Comparison of ENCODE assay signal across 8 cellular contexts in genomic region chr3:169774186-169774585, GRCh38. TPM values are rescaled to one million over a fixed set of nuclear protein-coding genes. Genes with fewer than 3 reads are reported as not detected.
DNase-seq lines count a peak whose midpoint lies in the region; ATAC-seq, FAIRE-seq and TF ChIP-seq lines count a peak whose summit lies in the region.

No MANE protein-coding gene starts in this region.

- H2AFZ ChIP-seq in keratinocyte (ENCODE audit: control insufficient read depth, low read length) = no peak overlapping the region

- H3K79me2 ChIP-seq in keratinocyte (ENCODE audit: control insufficient read depth, insufficient read depth, low read length) = peaks cover 43% of the 10 kb centered on the region

- no peaks in the 10 kb centered on the region for H3K9me1 ChIP-seq in keratinocyte (ENCODE audit: control insufficient read depth, extremely low read depth, insufficient read depth, low read length)

- H4K20me1 ChIP-seq in keratinocyte (ENCODE audit: control insufficient read depth, extremely low read depth, insufficient read depth, low read length) = no peaks in the 10 kb centered on the region

- peak overlapping the region; percentile 99 for H3K9ac ChIP-seq in keratinocyte (ENCODE audit: control insufficient read depth, extremely low read depth, insufficient read depth, low read length)

- ATAC-seq in activated CD8-positive, alpha-beta memory T cell treated with anti-CD3 and anti-CD28 coated beads, Interleukin-2, amount 10 ng/mL, durations not matched to agents 7 days and 5 days = no peak
- no peak for ATAC-seq in GM21390 (IDR thresholded peaks at IDR 0.05; ENCODE audit: unreplicated experiment)

- peak overlapping the region; percentile 99 for H3K27ac Mint-ChIP-seq in activated CD8-positive, alpha-beta memory T cell treated with anti-CD3 and anti-CD28 coated beads, Interleukin-2, amount 10 ng/mL, durations not matched to agents 7 days and 5 days
- H3K27ac Mint-ChIP-seq in activated T-helper 2 cell treated with anti-CD3 and anti-CD28 coated beads, Interferon-gamma antibody, Interleukin-2, Interleukin-4, amounts not matched to agents 10 μg/mL and 5 μg/mL and 100 μg/mL, durations not matched to agents 14 hours and 24 hours and 36 hours = peak overlapping the region; percentile 99

- H3K36me3 Mint-ChIP-seq in activated CD8-positive, alpha-beta memory T cell treated with anti-CD3 and anti-CD28 coated beads, Interleukin-2, amount 10 ng/mL, durations not matched to agents 7 days and 5 days = peaks cover 32% of the 10 kb centered on the region
- H3K36me3 Mint-ChIP-seq in activated T-helper 2 cell treated with anti-CD3 and anti-CD28 coated beads, Interferon-gamma antibody, Interleukin-2, Interleukin-4, amounts not matched to agents 10 μg/mL and 5 μg/mL and 100 μg/mL, durations not matched to agents 14 hours and 24 hours and 36 hours (ENCODE audit: low read depth) = peaks cover 54% of the 10 kb centered on the region

- dilution Hi-C loops in keratinocyte (cut with MboI; ENCODE audit: extremely low pct_ligation_motif_present, low sequenced_read_pairs) = no loop called here

- H3K9me3 ChIP-seq in keratinocyte (ENCODE audit: control insufficient read depth, low read depth, low read length) = no peaks in the 10 kb centered on the region
- H3K9me3 ChIP-seq in testis = no peaks in the 10 kb centered on the region

- H3K27me3 ChIP-seq in keratinocyte (ENCODE audit: control insufficient read depth, extremely low read depth, insufficient read depth, low read length) = no peaks in the 10 kb centered on the region
- no peaks in the 10 kb centered on the region for H3K27me3 ChIP-seq in testis

- FAIRE-seq in keratinocyte (lab: Jason Lieb, UNC) = no peak

- H3K27ac ChIP-seq in keratinocyte (ENCODE audit: control insufficient read depth, insufficient read depth, low read length) = peak overlapping the region; percentile 98
- peak overlapping the region in 1 of 2 donors; percentile 99 for H3K27ac ChIP-seq in testis

- intact Hi-C loops in activated T-helper 2 cell treated with anti-CD3 and anti-CD28 coated beads, Interferon-gamma antibody, Interleukin-2, Interleukin-4, amounts not matched to agents 10 μg/mL and 5 μg/mL and 100 μg/mL, durations not matched to agents 14 hours and 24 hours and 36 hours (cut with micrococcal nuclease) = loop anchor here (5.0 kb wide), 2 partner anchors 583 to 1098 kb away; partner anchors contain the start of genes RPL22L1 and SKIL
- intact Hi-C loops in testis (cut with DNase I; ENCODE audit: low total_unique reads) = no loop called here

- TF ChIP-seq CTCF in keratinocyte (optimal IDR thresholded peaks at IDR 0.05 in 1 of 3, IDR thresholded peaks at IDR 0.05 in 1 of 3, conservative IDR thresholded peaks at IDR 0.05 in 1 of 3; ENCODE audit: extremely low read depth in 1 of 3, insufficient read depth in 2 of 3, low read length in 3 of 3) = no peak
- no peak for TF ChIP-seq CTCF in testis (IDR thresholded peaks at IDR 0.05)

- no peak for TF ChIP-seq POLR2A in testis (IDR thresholded peaks at IDR 0.05)

- H3K27me3 Mint-ChIP-seq in activated CD8-positive, alpha-beta memory T cell treated with anti-CD3 and anti-CD28 coated beads, Interleukin-2, amount 10 ng/mL, durations not matched to agents 7 days and 5 days = no peaks in the 10 kb centered on the region
- H3K27me3 Mint-ChIP-seq in activated T-helper 2 cell treated with anti-CD3 and anti-CD28 coated beads, Interferon-gamma antibody, Interleukin-2, Interleukin-4, amounts not matched to agents 10 μg/mL and 5 μg/mL and 100 μg/mL, durations not matched to agents 14 hours and 24 hours and 36 hours (ENCODE audit: low read depth) = no peaks in the 10 kb centered on the region

- CTCF ChIA-PET in activated CD8-positive, alpha-beta memory T cell treated with anti-CD3 and anti-CD28 coated beads, Interleukin-2, amount 10 ng/mL, durations not matched to agents 7 days and 5 days (lab: Charles Lee) = interaction anchor here (0.7 to 1.3 kb wide), 2 partner anchors 12 to 35 kb away, joined by 3 read pairs; no protein-coding TSS in a partner anchor

- H3K36me3 ChIP-seq in keratinocyte (ENCODE audit: control insufficient read depth in 2 of 2, extremely low read depth in 1 of 2, insufficient read depth in 2 of 2, low read length in 2 of 2) = peaks cover 5 to 17% of the 10 kb centered on the region in 2 experiments
- H3K36me3 ChIP-seq in testis (ENCODE audit: low read depth, missing control alignments) = no peaks in the 10 kb centered on the region

- WGBS in testis, 2 donors = 40 to 47% methylated on average over 5 of the region's 5 CpGs

- H3K9me3 Mint-ChIP-seq in activated CD8-positive, alpha-beta memory T cell treated with anti-CD3 and anti-CD28 coated beads, Interleukin-2, amount 10 ng/mL, durations not matched to agents 7 days and 5 days (ENCODE audit: low read depth) = no peaks in the 10 kb centered on the region
- H3K9me3 Mint-ChIP-seq in activated T-helper 2 cell treated with anti-CD3 and anti-CD28 coated beads, Interferon-gamma antibody, Interleukin-2, Interleukin-4, amounts not matched to agents 10 μg/mL and 5 μg/mL and 100 μg/mL, durations not matched to agents 14 hours and 24 hours and 36 hours = no peaks in the 10 kb centered on the region

- H3K4me2 ChIP-seq in keratinocyte (ENCODE audit: control insufficient read depth, extremely low read depth, insufficient read depth, low read depth, low read length) = peak overlapping the region; percentile 93

- peaks cover 47% of the 10 kb centered on the region for H3K4me1 Mint-ChIP-seq in activated CD8-positive, alpha-beta memory T cell treated with anti-CD3 and anti-CD28 coated beads, Interleukin-2, amount 10 ng/mL, durations not matched to agents 7 days and 5 days
- peaks cover 36% of the 10 kb centered on the region for H3K4me1 Mint-ChIP-seq in activated T-helper 2 cell treated with anti-CD3 and anti-CD28 coated beads, Interferon-gamma antibody, Interleukin-2, Interleukin-4, amounts not matched to agents 10 μg/mL and 5 μg/mL and 100 μg/mL, durations not matched to agents 14 hours and 24 hours and 36 hours (ENCODE audit: low read depth)

- H3K4me3 Mint-ChIP-seq in activated CD8-positive, alpha-beta memory T cell treated with anti-CD3 and anti-CD28 coated beads, Interleukin-2, amount 10 ng/mL, durations not matched to agents 7 days and 5 days = peak overlapping the region; percentile 96
- peak overlapping the region; percentile 96 for H3K4me3 Mint-ChIP-seq in activated T-helper 2 cell treated with anti-CD3 and anti-CD28 coated beads, Interferon-gamma antibody, Interleukin-2, Interleukin-4, amounts not matched to agents 10 μg/mL and 5 μg/mL and 100 μg/mL, durations not matched to agents 14 hours and 24 hours and 36 hours (ENCODE audit: low read depth)

- H3K4me3 ChIP-seq in keratinocyte (ENCODE audit: control insufficient read depth in 2 of 3, extremely low read depth in 1 of 3, insufficient read depth in 2 of 3, low read depth in 1 of 3, low read length in 3 of 3) = peak overlapping the region; percentile 75 to 97 (median 76)
- H3K4me3 ChIP-seq in testis = peak overlapping the region; percentile 87 to 91

- DNase-seq in activated CD8-positive, alpha-beta memory T cell treated with anti-CD3 and anti-CD28 coated beads, Interleukin-2, amount 10 ng/mL, durations not matched to agents 7 days and 5 days = no peak
- no peak for DNase-seq in activated CD8-positive, alpha-beta memory T cell treated with anti-CD3 and anti-CD28 coated beads, Interleukin-2, amount 50 U/mL, for 48 hours
- no peak for DNase-seq in activated T-helper 2 cell treated with anti-CD3 and anti-CD28 coated beads, Interferon-gamma antibody, Interleukin-2, Interleukin-4, amounts not matched to agents 10 μg/mL and 5 μg/mL and 100 μg/mL, durations not matched to agents 14 hours and 24 hours and 36 hours (ENCODE audit: low spot score)
- DNase-seq in keratinocyte (ENCODE audit: low read depth, low spot score) (no peak), testis (no peak), mucosa of gallbladder (ENCODE audit: low spot score) (no peak), NCI-H1048 (lab: John Stamatoyannopoulos, UW) (no peak)

- H3K4me1 ChIP-seq in keratinocyte (ENCODE audit: control insufficient read depth, extremely low read depth, insufficient read depth, low read length) (peaks cover 18% of the 10 kb centered on the region), testis (peaks cover 13% of the 10 kb centered on the region)

RNA-seq across cellular contexts. Expression of gene MYNN, which starts 1.0 kb away (rescaled TPM):
- total RNA-seq in activated CD8-positive, alpha-beta memory T cell treated with anti-CD3 and anti-CD28 coated beads, Interleukin-2, amount 10 ng/mL, durations not matched to agents 7 days and 5 days = 10 to 100 TPM; 15.3 to 16.9 TPM
- total RNA-seq in activated T-helper 2 cell treated with anti-CD3 and anti-CD28 coated beads, Interferon-gamma antibody, Interleukin-2, Interleukin-4, amounts not matched to agents 10 μg/mL and 5 μg/mL and 100 μg/mL, durations not matched to agents 14 hours and 24 hours and 36 hours = 13.8 and 15.5 TPM in 2 replicates
- polyA plus RNA-seq in keratinocyte (10.0 to 16.9 TPM (median 11.2 TPM) in 3 replicates), testis (ENCODE audit: insufficient read depth, low read depth, low replicate concordance) (27.0 TPM)
- 38.1 TPM for polyA plus RNA-seq in keratinocyte (2011; ENCODE audit: low read depth)
- polyA plus RNA-seq in keratinocyte (2011; cell fraction: cytosol; rRNA removed) = 5.7 and 14.9 TPM in 2 replicates
- 16.0 and 19.2 TPM in 2 replicates for polyA plus RNA-seq in keratinocyte (2011; cell fraction: nucleus; rRNA removed)
- polyA plus RNA-seq in keratinocyte (2012; ENCODE audit: low replicate concordance) = 7.6 and 10.9 TPM in 2 replicates
- polyA minus RNA-seq in keratinocyte = 2.0 to 15.9 TPM (median 6.7 TPM) in 3 replicates
- polyA minus RNA-seq in keratinocyte (2011; cell fraction: cytosol; rRNA and poly(A)+ RNA removed) = 6.7 TPM
- 8.7 and 11.4 TPM in 2 replicates for polyA minus RNA-seq in keratinocyte (2011; cell fraction: nucleus; rRNA and poly(A)+ RNA removed)
- total RNA-seq in testis (10 to 100 TPM; 14.6 to 22.4 TPM), mucosa of gallbladder (14.0 TPM)

RNA-seq across cellular contexts. Expression of gene ACTRT3, which starts 4.8 kb away (rescaled TPM):
- total RNA-seq in activated CD8-positive, alpha-beta memory T cell treated with anti-CD3 and anti-CD28 coated beads, Interleukin-2, amount 10 ng/mL, durations not matched to agents 7 days and 5 days = under 1 TPM; 0.49 to 0.76 TPM
- 1.3 and 1.7 TPM in 2 replicates for total RNA-seq in activated T-helper 2 cell treated with anti-CD3 and anti-CD28 coated beads, Interferon-gamma antibody, Interleukin-2, Interleukin-4, amounts not matched to agents 10 μg/mL and 5 μg/mL and 100 μg/mL, durations not matched to agents 14 hours and 24 hours and 36 hours
- polyA plus RNA-seq in keratinocyte (2.5 to 3.4 TPM (median 2.9 TPM) in 3 replicates), testis (ENCODE audit: insufficient read depth, low read depth, low replicate concordance) (104 TPM)
- 0.17 TPM for polyA plus RNA-seq in keratinocyte (2011; ENCODE audit: low read depth)
- polyA plus RNA-seq in keratinocyte (2011; cell fraction: cytosol; rRNA removed) = 2.5 and 3.2 TPM in 2 replicates
- polyA plus RNA-seq in keratinocyte (2011; cell fraction: nucleus; rRNA removed) = 3.0 and 3.3 TPM in 2 replicates
- polyA plus RNA-seq in keratinocyte (2012; ENCODE audit: low replicate concordance) = 0.75 and 4.5 TPM in 2 replicates
- polyA minus RNA-seq in keratinocyte = 0.59 to 2.9 TPM (median 0.74 TPM) in 3 replicates
- 1.5 TPM for polyA minus RNA-seq in keratinocyte (2011; cell fraction: cytosol; rRNA and poly(A)+ RNA removed)
- 1.8 and 3.2 TPM in 2 replicates for polyA minus RNA-seq in keratinocyte (2011; cell fraction: nucleus; rRNA and poly(A)+ RNA removed)
- total RNA-seq in testis (10 to 100 TPM; 26.7 to 47.4 TPM), mucosa of gallbladder (1.6 TPM)

RNA-seq across cellular contexts. Expression of gene TERC, which starts 9.3 kb away (rescaled TPM):
- 10 to 100 TPM; 10.5 to 17.4 TPM for total RNA-seq in activated CD8-positive, alpha-beta memory T cell treated with anti-CD3 and anti-CD28 coated beads, Interleukin-2, amount 10 ng/mL, durations not matched to agents 7 days and 5 days
- total RNA-seq in activated T-helper 2 cell treated with anti-CD3 and anti-CD28 coated beads, Interferon-gamma antibody, Interleukin-2, Interleukin-4, amounts not matched to agents 10 μg/mL and 5 μg/mL and 100 μg/mL, durations not matched to agents 14 hours and 24 hours and 36 hours = 7.0 and 9.8 TPM in 2 replicates
- 0.50 to 1.1 TPM (median 0.69 TPM) in 3 replicates for polyA plus RNA-seq in keratinocyte
- polyA plus RNA-seq in keratinocyte (2011; ENCODE audit: low read depth) = not detected
- 1.0 TPM in 1 of 2 replicates, not detected in the other for polyA plus RNA-seq in keratinocyte (2011; cell fraction: cytosol; rRNA removed)
- polyA plus RNA-seq in keratinocyte (2011; cell fraction: nucleus; rRNA removed) = 2.6 and 4.9 TPM in 2 replicates
- polyA plus RNA-seq in keratinocyte (2012; ENCODE audit: low replicate concordance) = 1.4 TPM in 1 of 2 replicates, not detected in the other
- polyA minus RNA-seq in keratinocyte = 6.6 to 30.7 TPM (median 9.9 TPM) in 3 replicates
- polyA minus RNA-seq in keratinocyte (2011; cell fraction: cytosol; rRNA and poly(A)+ RNA removed) = 152 TPM
- polyA minus RNA-seq in keratinocyte (2011; cell fraction: nucleus; rRNA and poly(A)+ RNA removed) = 86.3 and 410 TPM in 2 replicates
- total RNA-seq in testis = 1,000 to 10,000 TPM in 1 of 2 donors, 100 to 1,000 TPM in 1; 512 to 1,059 TPM
- not detected for polyA plus RNA-seq in testis (ENCODE audit: insufficient read depth, low read depth, low replicate concordance)
- total RNA-seq in mucosa of gallbladder = 3.5 TPM

RNA-seq across cellular contexts. Expression of gene LRRIQ4, which starts 38.5 kb away (rescaled TPM):
- total RNA-seq in activated CD8-positive, alpha-beta memory T cell treated with anti-CD3 and anti-CD28 coated beads, Interleukin-2, amount 10 ng/mL, durations not matched to agents 7 days and 5 days = under 1 TPM; 0.23 to 0.35 TPM
- total RNA-seq in activated T-helper 2 cell treated with anti-CD3 and anti-CD28 coated beads, Interferon-gamma antibody, Interleukin-2, Interleukin-4, amounts not matched to agents 10 μg/mL and 5 μg/mL and 100 μg/mL, durations not matched to agents 14 hours and 24 hours and 36 hours = 0.16 TPM in 2 replicates
- not detected in 3 replicates for polyA plus RNA-seq in keratinocyte
- polyA plus RNA-seq in keratinocyte (2011; ENCODE audit: low read depth) = not detected
- not detected in 2 replicates for polyA plus RNA-seq in keratinocyte (2011; cell fraction: cytosol; rRNA removed)
- polyA plus RNA-seq in keratinocyte (2011; cell fraction: nucleus; rRNA removed) = not detected in 2 replicates
- not detected in 2 replicates for polyA plus RNA-seq in keratinocyte (2012; ENCODE audit: low replicate concordance)
- polyA minus RNA-seq in keratinocyte = not detected in 3 replicates
- not detected for polyA minus RNA-seq in keratinocyte (2011; cell fraction: cytosol; rRNA and poly(A)+ RNA removed)
- polyA minus RNA-seq in keratinocyte (2011; cell fraction: nucleus; rRNA and poly(A)+ RNA removed) = not detected in 2 replicates
- total RNA-seq in testis = 1 to 10 TPM in 1 of 2 donors, under 1 TPM in 1; 0.68 to 1.3 TPM
- 3.4 TPM for polyA plus RNA-seq in testis (ENCODE audit: insufficient read depth, low read depth, low replicate concordance)
- not detected for total RNA-seq in mucosa of gallbladder

RNA-seq across cellular contexts. Expression of gene LRRC34, which starts 38.5 kb away (rescaled TPM):
- 1 to 10 TPM; 7.2 to 9.6 TPM for total RNA-seq in activated CD8-positive, alpha-beta memory T cell treated with anti-CD3 and anti-CD28 coated beads, Interleukin-2, amount 10 ng/mL, durations not matched to agents 7 days and 5 days
- 5.6 and 5.9 TPM in 2 replicates for total RNA-seq in activated T-helper 2 cell treated with anti-CD3 and anti-CD28 coated beads, Interferon-gamma antibody, Interleukin-2, Interleukin-4, amounts not matched to agents 10 μg/mL and 5 μg/mL and 100 μg/mL, durations not matched to agents 14 hours and 24 hours and 36 hours
- 0.17 to 0.43 TPM (median 0.36 TPM) in 3 replicates for polyA plus RNA-seq in keratinocyte
- not detected for polyA plus RNA-seq in keratinocyte (2011; ENCODE audit: low read depth)
- polyA plus RNA-seq in keratinocyte (2011; cell fraction: cytosol; rRNA removed) = 0.19 and 0.27 TPM in 2 replicates
- 0.28 and 0.43 TPM in 2 replicates for polyA plus RNA-seq in keratinocyte (2011; cell fraction: nucleus; rRNA removed)
- 0.16 and 0.49 TPM in 2 replicates for polyA plus RNA-seq in keratinocyte (2012; ENCODE audit: low replicate concordance)
- polyA minus RNA-seq in keratinocyte = 0.03 TPM in 1 of 3 replicates, not detected in the others
- not detected for polyA minus RNA-seq in keratinocyte (2011; cell fraction: cytosol; rRNA and poly(A)+ RNA removed)
- 1.3 TPM in 1 of 2 replicates, not detected in the other for polyA minus RNA-seq in keratinocyte (2011; cell fraction: nucleus; rRNA and poly(A)+ RNA removed)
- total RNA-seq in testis = 1 to 10 TPM; 9.4 to 9.7 TPM
- 32.8 TPM for polyA plus RNA-seq in testis (ENCODE audit: insufficient read depth, low read depth, low replicate concordance)
- total RNA-seq in mucosa of gallbladder = 2.3 TPM

Comparison
In these comparisons a context has a peak if more than half of its experiments do, and no peak if none do; other contexts are left out.
1. RNA of gene ACTRT3, which starts 4.8 kb away (total RNA-seq): 26.7 to 47.4 TPM in testis; 1.3 to 1.7 TPM in activated T-helper 2 cell treated with anti-CD3 and anti-CD28 coated beads, Interferon-gamma antibody, Interleukin-2, Interleukin-4, amounts not matched to agents 10 μg/mL and 5 μg/mL and 100 μg/mL, durations not matched to agents 14 hours and 24 hours and 36 hours, 1.6 TPM in mucosa of gallbladder (single experiment) and 0.49 to 0.76 TPM in activated CD8-positive, alpha-beta memory T cell treated with anti-CD3 and anti-CD28 coated beads, Interleukin-2, amount 10 ng/mL, durations not matched to agents 7 days and 5 days; every median in the first group is over 10 times any median in the second.
2. RNA of gene TERC, which starts 9.3 kb away (total RNA-seq): 512 to 1,059 TPM in testis; 10.5 to 17.4 TPM in activated CD8-positive, alpha-beta memory T cell treated with anti-CD3 and anti-CD28 coated beads, Interleukin-2, amount 10 ng/mL, durations not matched to agents 7 days and 5 days, 7.0 to 9.8 TPM in activated T-helper 2 cell treated with anti-CD3 and anti-CD28 coated beads, Interferon-gamma antibody, Interleukin-2, Interleukin-4, amounts not matched to agents 10 μg/mL and 5 μg/mL and 100 μg/mL, durations not matched to agents 14 hours and 24 hours and 36 hours and 3.5 TPM in mucosa of gallbladder (single experiment); every median in the first group is over 10 times any median in the second.